27 cellular contexts compared by ENCODE assay signal in genomic region chr18:64806232-64806631, GRCh38.
"Had no signal": no experiment of that assay in that cellular context is flagged by ENCODE, and none has a peak within 500 bp of the region (broad histone marks: within the 10 kb centered on the region; RNA-seq: fewer than 3 reads in every experiment).

No MANE protein-coding gene starts in this region.

- H3K27me3 ChIP-seq: colonic mucosa, gastrocnemius medialis, heart left ventricle, hepatocyte, right atrium auricular region, testis, tibial artery had no signal

- H3K4me1 ChIP-seq: gastrocnemius medialis, heart left ventricle, lower lobe of right lung, parathyroid adenoma, right atrium auricular region, testis, tibial artery had no signal

- H3K27ac ChIP-seq: colonic mucosa, epithelial cell of prostate, gastrocnemius medialis, heart left ventricle, hepatocyte, lower lobe of right lung, parathyroid adenoma, right atrium auricular region, testis, tibial artery had no signal

- H3K4me3 ChIP-seq: colonic mucosa, gastrocnemius medialis, heart left ventricle, hepatocyte, lower lobe of right lung, right atrium auricular region, smooth muscle cell, testis, tibial artery had no signal

- H3K9me3 ChIP-seq: colonic mucosa, gastrocnemius medialis, heart left ventricle, lower lobe of right lung, right atrium auricular region, testis, tibial artery had no signal

- ATAC-seq: esophagus mucosa; gastrocnemius medialis; heart left ventricle; left ventricle myocardium superior; lower lobe of right lung; natural killer cell; sciatic nerve; stimulated activated naive CD8-positive, alpha-beta T cell treated with anti-CD3 and anti-CD28 coated beads, Interleukin-15, amount 100 ng/mL, for 72 hours had no signal

- DNase-seq: colonic mucosa; effector CD8-positive, alpha-beta T cell; endodermal cell; foreskin fibroblast; gastrocnemius medialis; heart left ventricle; islet precursor cell; kidney glomerular epithelial cell; left colon; left ventricle myocardium superior; lower lobe of right lung; natural killer cell; stimulated activated CD4-positive, alpha-beta T cell treated with anti-CD3 and anti-CD28 coated beads, Interleukin-12 subunit alpha, Interleukin-12 subunit beta, amount 100 ng/mL, for 4 hours; stimulated activated CD4-positive, alpha-beta T cell treated with anti-CD3 and anti-CD28 coated beads, Interleukin-1b, Interleukin-23, amount 100 ng/mL, for 48 hours; stimulated activated CD4-positive, alpha-beta T cell treated with anti-CD3 and anti-CD28 coated beads, Interleukin-4, amount 100 ng/mL, for 1 hour; stimulated activated CD8-positive, alpha-beta memory T cell treated with anti-CD3 and anti-CD28 coated beads, Interleukin-4, amount 100 ng/mL, for 48 hours; stimulated activated naive CD4-positive, alpha-beta T cell; stimulated activated naive CD8-positive, alpha-beta T cell treated with anti-CD3 and anti-CD28 coated beads, Interleukin-15, amount 100 ng/mL, for 72 hours; testis; tibial artery had no signal

- H3K36me3 ChIP-seq: colonic mucosa, gastrocnemius medialis, heart left ventricle, lower lobe of right lung, right atrium auricular region, tibial artery had no signal
